ENCODE assay signal across 1 cellular context in the genomic region with DNA sequence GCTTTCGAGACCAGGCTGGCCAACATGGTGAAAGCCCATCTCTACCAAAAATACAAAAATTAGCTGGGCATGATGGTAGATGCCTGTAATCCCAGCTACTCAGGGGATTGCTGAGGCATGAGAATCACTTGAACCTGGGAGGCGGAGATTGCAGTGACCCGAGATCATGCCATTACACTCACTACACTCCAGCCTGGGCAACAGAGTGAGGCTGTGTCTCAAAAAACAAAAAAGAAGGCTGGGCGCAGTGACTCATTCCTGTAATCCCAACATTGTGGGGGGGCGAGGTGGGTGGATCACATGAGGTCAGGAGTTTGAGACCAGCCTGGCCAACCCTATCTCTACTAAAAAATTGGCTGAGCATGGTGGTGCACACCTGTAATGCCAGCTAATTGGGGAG. TPM values are rescaled to one million over a fixed set of nuclear protein-coding genes. Genes with fewer than 3 reads are reported as not detected.
"Had no signal": no experiment of that assay in that cellular context is flagged by ENCODE, and none has a peak within 500 bp of the region (broad histone marks: within the 10 kb centered on the region; RNA-seq: fewer than 3 reads in every experiment).

No MANE protein-coding gene starts in this region.

RNA-seq across cellular contexts. Expression of a gene that starts 49.0 kb away (rescaled TPM):
- total RNA-seq: osteocyte had no signal
